In genomic region chr12:57730336-57731067, GRCh38 we compare ENCODE assay signal across 25 cellular contexts. TPM values are rescaled to one million over a fixed set of nuclear protein-coding genes. Genes with fewer than 3 reads are reported as not detected.
"Had no signal": no experiment of that assay in that cellular context is flagged by ENCODE, and none has a peak within 500 bp of the region (broad histone marks: within the 10 kb centered on the region; RNA-seq: fewer than 3 reads in every experiment).

No MANE protein-coding gene starts in this region.

- H3K4me3 Mint-ChIP-seq: activated CD8-positive, alpha-beta T cell treated with anti-CD3 and anti-CD28 coated beads, Interleukin-2, amount 10 ng/mL, durations not matched to agents 7 days and 5 days; activated naive CD4-positive, alpha-beta T cell treated with anti-CD3 and anti-CD28 coated beads, Interleukin-2, amount 50 U/mL, for 24 hours; activated T-helper 1 cell treated with anti-CD3 and anti-CD28 coated beads, Interleukin-12 subunit alpha, Interleukin-12 subunit beta, Interleukin-2, Interleukin-4 antibody, amounts not matched to agents 30 ng/mL and 10 ng/mL and 1 ng/mL, durations not matched to agents 14 hours and 24 hours and 36 hours; naive thymus-derived CD8-positive, alpha-beta T cell; T-helper 2 cell treated with Interferon-gamma antibody and Interleukin-4, amounts not matched to agents 5 μg/mL and 100 μg/mL, for 36 hours; type B pancreatic cell had no signal

- H3K27me3 Mint-ChIP-seq: activated naive CD4-positive, alpha-beta T cell treated with anti-CD3 and anti-CD28 coated beads, Interleukin-2, amount 50 U/mL, for 24 hours; naive thymus-derived CD8-positive, alpha-beta T cell had no signal

- H3K9me3 Mint-ChIP-seq: activated naive CD4-positive, alpha-beta T cell treated with anti-CD3 and anti-CD28 coated beads, Interleukin-2, amount 50 U/mL, for 24 hours; activated T-helper 1 cell treated with anti-CD3 and anti-CD28 coated beads, Interleukin-12 subunit alpha, Interleukin-12 subunit beta, Interleukin-2, Interleukin-4 antibody, amounts not matched to agents 30 ng/mL and 10 ng/mL and 1 ng/mL, durations not matched to agents 14 hours and 24 hours and 36 hours; naive thymus-derived CD8-positive, alpha-beta T cell; T-helper 2 cell treated with Interferon-gamma antibody and Interleukin-4, amounts not matched to agents 5 μg/mL and 100 μg/mL, for 36 hours; type B pancreatic cell had no signal

- H3K9me3 ChIP-seq: adrenal gland, ascending aorta, gastroesophageal sphincter, right lobe of liver, thoracic aorta, vagina had no signal

- H3K36me3 ChIP-seq: adrenal gland, ascending aorta, brain microvascular endothelial cell, gastroesophageal sphincter, right lobe of liver, thoracic aorta, vagina had no signal

- DNase-seq: activated CD4-positive, alpha-beta T cell treated with anti-CD3 and anti-CD28 coated beads for 1 hour; activated CD4-positive, alpha-beta T cell treated with anti-CD3 and anti-CD28 coated beads, Interleukin-2, amount 50 U/mL, for 1 hour; activated CD8-positive, alpha-beta T cell treated with anti-CD3 and anti-CD28 coated beads, Interleukin-2, amount 10 ng/mL, durations not matched to agents 7 days and 5 days; activated gamma-delta T cell; brain microvascular endothelial cell; left cardiac atrium; mesenchymal stem cell; naive thymus-derived CD8-positive, alpha-beta T cell; right lobe of liver; stimulated activated CD4-positive, alpha-beta T cell treated with anti-CD3 and anti-CD28 coated beads, Interleukin-2, amount 100 ng/mL, for 48 hours; stimulated activated CD8-positive, alpha-beta memory T cell treated with anti-CD3 and anti-CD28 coated beads, Interleukin-4, amount 100 ng/mL, for 48 hours; stimulated activated naive CD4-positive, alpha-beta T cell treated with Interleukin-2 at 50 U/mL for 16 hours; WERI-Rb-1 had no signal

- ATAC-seq: activated CD8-positive, alpha-beta T cell treated with anti-CD3 and anti-CD28 coated beads, Interleukin-2, amount 10 ng/mL, durations not matched to agents 7 days and 5 days; gastroesophageal sphincter; left cardiac atrium; naive thymus-derived CD8-positive, alpha-beta T cell; right lobe of liver had no signal

- H3K27ac ChIP-seq: adrenal gland, ascending aorta, brain microvascular endothelial cell, epithelial cell of prostate, gastroesophageal sphincter, parathyroid adenoma, right lobe of liver, thoracic aorta, vagina, WERI-Rb-1 had no signal

- H3K27ac Mint-ChIP-seq: activated CD8-positive, alpha-beta T cell treated with anti-CD3 and anti-CD28 coated beads, Interleukin-2, amount 10 ng/mL, durations not matched to agents 7 days and 5 days; activated naive CD4-positive, alpha-beta T cell treated with anti-CD3 and anti-CD28 coated beads, Interleukin-2, amount 50 U/mL, for 24 hours; activated T-helper 1 cell treated with anti-CD3 and anti-CD28 coated beads, Interleukin-12 subunit alpha, Interleukin-12 subunit beta, Interleukin-2, Interleukin-4 antibody, amounts not matched to agents 30 ng/mL and 10 ng/mL and 1 ng/mL, durations not matched to agents 14 hours and 24 hours and 36 hours; T-helper 2 cell treated with Interferon-gamma antibody and Interleukin-4, amounts not matched to agents 5 μg/mL and 100 μg/mL, for 36 hours; type B pancreatic cell had no signal

- H3K4me3 ChIP-seq: adrenal gland, ascending aorta, gastroesophageal sphincter, right lobe of liver, smooth muscle cell, thoracic aorta, vagina had no signal

- H3K36me3 Mint-ChIP-seq: type B pancreatic cell had no signal

RNA-seq across cellular contexts. Expression of gene AGAP2, which starts 8.0 kb away (rescaled TPM):
- total RNA-seq: smooth muscle cell had no signal

RNA-seq across cellular contexts. Expression of gene CYP27B1, which starts 36.4 kb away (rescaled TPM):
- total RNA-seq: ascending aorta had no signal
